ENCODE assay signal across 8 cellular contexts in genomic region chr3:46935168-46935858, GRCh38. TPM values are rescaled to one million over a fixed set of nuclear protein-coding genes. Genes with fewer than 3 reads are reported as not detected.
DNase-seq lines count a peak whose midpoint lies in the region; ATAC-seq, FAIRE-seq and TF ChIP-seq lines count a peak whose summit lies in the region.

No MANE protein-coding gene starts in this region.

- ATAC-seq in Panc1 (peak; percentile 87), HG03196 (IDR thresholded peaks at IDR 0.05; ENCODE audit: unreplicated experiment) (no peak), GM21360 (IDR thresholded peaks at IDR 0.05; ENCODE audit: unreplicated experiment) (no peak), GM19351 (IDR thresholded peaks at IDR 0.05; ENCODE audit: unreplicated experiment) (no peak)

- no peaks in the 10 kb centered on the region for H3K9me3 ChIP-seq in Panc1 (ENCODE audit: control insufficient read depth, insufficient read depth, low read depth, low read length)

- no peaks in the 10 kb centered on the region for H3K27me3 Mint-ChIP-seq in mesothelial cell of epicardium (ENCODE audit: low read depth)

- H3K27ac ChIP-seq in Panc1 (ENCODE audit: low read length): no peak overlapping the region; the same call in 1 of the 2 replicates

- peak overlapping the region; percentile 93 for H3K27ac Mint-ChIP-seq in mesothelial cell of epicardium

- no peaks in the 10 kb centered on the region for H3K9me3 Mint-ChIP-seq in mesothelial cell of epicardium

- CTCF ChIA-PET in Panc1 (lab: Charles Lee): interaction anchor here (0.5 to 0.7 kb wide), 2 partner anchors 58 to 89 kb away, joined by 3 to 4 read pairs; partner anchors contain the start of gene PTH1R

- POLR2A ChIA-PET in Panc1 (lab: Charles Lee): interaction anchor here (0.5 kb wide), 1 partner anchor 41 kb away, joined by 9 read pairs; no protein-coding TSS in a partner anchor

- no peak for TF ChIP-seq POLR2A in GM12892 (IDR thresholded peaks at IDR 0.05; ENCODE audit: low read depth, low read length)

- no peaks in the 10 kb centered on the region for H3K27me3 ChIP-seq in Panc1 (ENCODE audit: control insufficient read depth, insufficient read depth, low read length)

- peaks cover 47% of the 10 kb centered on the region for H3K4me1 ChIP-seq in Panc1 (ENCODE audit: control insufficient read depth, insufficient read depth, low read length)

- H3K36me3 Mint-ChIP-seq in mesothelial cell of epicardium: peaks cover 17% of the 10 kb centered on the region

- BruUV-seq in Panc1 (replicated peaks; lab: Mats Ljungman, UMichigan): no TSS peak

- H3K4me3 ChIP-seq in Panc1 (ENCODE audit: low read depth in 2 of 2, low read length in 2 of 2) (no peak overlapping the region), epithelial cell of esophagus (ENCODE audit: low read length) (no peak overlapping the region)

- DNase-seq in GOT3 (lab: John Stamatoyannopoulos, UW): peak; percentile 43
- peak; percentile 43 for DNase-seq in Panc1 (ENCODE audit: low read depth, low spot score)
- peak; percentile 94 for DNase-seq in epithelial cell of esophagus (ENCODE audit: low read depth)
- peak; percentile 58 to 63 for DNase-seq in mesothelial cell of epicardium (ENCODE audit: low spot score in 2 of 2, unreplicated experiment in 2 of 2)
- DNase-seq in GM12892 (ENCODE audit: insufficient read length): no peak

- H3K4me1 Mint-ChIP-seq in mesothelial cell of epicardium: peaks cover 47% of the 10 kb centered on the region

- H3K36me3 ChIP-seq in Panc1 (ENCODE audit: control insufficient read depth, insufficient read depth, low read length): no peaks in the 10 kb centered on the region

- no peak overlapping the region for H3K4me3 Mint-ChIP-seq in mesothelial cell of epicardium

- TF ChIP-seq CTCF in Panc1 (IDR thresholded peaks at IDR 0.05): no peak
- TF ChIP-seq CTCF in epithelial cell of esophagus (IDR thresholded peaks at IDR 0.05; ENCODE audit: insufficient read depth, low read depth, low read length, missing control alignments): peak; percentile 80
- no peak for TF ChIP-seq CTCF in mesothelial cell of epicardium (IDR thresholded peaks at IDR 0.05; ENCODE audit: unreplicated experiment)

- no peak for FAIRE-seq in GM12892 (lab: Jason Lieb, UNC)

- intact Hi-C loops in Panc1 (cut with micrococcal nuclease; ENCODE audit: unreplicated experiment): no loop called here

- in situ Hi-C loops in Panc1 (cut with HindIII; ENCODE audit: low pct_unique_long_range_greater_than_20kb, low sequenced_read_pairs): no loop called here

RNA-seq across cellular contexts. Expression of gene CCDC12, which starts 41.2 kb away (rescaled TPM):
- total RNA-seq in Panc1 (2021; ENCODE audit: unreplicated experiment) (35.5 TPM), mesothelial cell of epicardium (49.7 to 52.4 TPM (median 50.5 TPM) in 3 replicates)
- polyA plus RNA-seq in Panc1 (2012; ENCODE audit: insufficient read length): 54.3 TPM
- 48.6 TPM for polyA plus RNA-seq in GM12892 (2012; ENCODE audit: missing spikeins)

RNA-seq across cellular contexts. Expression of gene NBEAL2, which starts 44.2 kb away (rescaled TPM):
- total RNA-seq in Panc1 (2021; ENCODE audit: unreplicated experiment): 38.8 TPM
- polyA plus RNA-seq in Panc1 (2012; ENCODE audit: insufficient read length): 46.2 TPM
- total RNA-seq in mesothelial cell of epicardium: 83.5 to 86.9 TPM (median 84.2 TPM) in 3 replicates
- polyA plus RNA-seq in GM12892 (2012; ENCODE audit: missing spikeins): 79.6 TPM

RNA-seq across cellular contexts. Expression of gene PTH1R, which starts 57.8 kb away (rescaled TPM):
- not detected for total RNA-seq in Panc1 (2021; ENCODE audit: unreplicated experiment)
- polyA plus RNA-seq in Panc1 (2012; ENCODE audit: insufficient read length): not detected
- total RNA-seq in mesothelial cell of epicardium: 34.3 to 38.0 TPM (median 36.4 TPM) in 3 replicates
- not detected for polyA plus RNA-seq in GM12892 (2012; ENCODE audit: missing spikeins)

Comparison
In these comparisons a context has a peak if more than half of its experiments do, and no peak if none do; other contexts are left out.
1. RNA of gene PTH1R, which starts 57.8 kb away (total RNA-seq): 34.3 to 38.0 TPM in mesothelial cell of epicardium; not detected in Panc1 (single experiment); every median in the first group is over 10 times any median in the second.